14 cellular contexts compared by ENCODE assay signal in the genomic region with DNA sequence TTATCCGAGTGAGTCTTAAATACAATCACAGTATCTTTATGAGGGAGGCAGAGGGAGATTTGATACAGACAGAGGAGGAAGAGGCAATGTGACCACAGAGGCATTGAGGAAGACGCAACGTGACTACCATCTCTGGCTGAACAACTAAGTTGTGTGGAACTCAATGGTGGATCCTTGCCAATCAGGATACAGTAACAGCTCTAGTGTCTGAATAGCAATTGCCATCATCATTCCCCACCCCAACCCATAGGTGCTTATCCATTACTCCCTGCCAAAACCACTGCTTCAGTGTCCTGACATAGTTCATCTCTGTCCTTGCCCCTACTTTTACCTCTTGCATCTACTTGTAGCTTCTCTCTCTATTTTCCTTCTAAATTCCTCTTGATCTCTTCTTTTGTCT. TPM values are rescaled to one million over a fixed set of nuclear protein-coding genes. Genes with fewer than 3 reads are reported as not detected.
DNase-seq lines count a peak whose midpoint lies in the region; TF ChIP-seq lines count a peak whose summit lies in the region.
"Had no signal": no experiment of that assay in that cellular context is flagged by ENCODE, and none has a peak within 500 bp of the region (broad histone marks: within the 10 kb centered on the region; RNA-seq: fewer than 3 reads in every experiment).

No MANE protein-coding gene starts in this region.

- H3K27me3 Mint-ChIP-seq in activated T-helper 1 cell treated with anti-CD3 and anti-CD28 coated beads, Interleukin-12 subunit alpha, Interleukin-12 subunit beta, Interleukin-2, Interleukin-4 antibody, amounts not matched to agents 30 ng/mL and 10 ng/mL and 1 ng/mL, durations not matched to agents 14 hours and 24 hours and 36 hours (ENCODE audit: insufficient read depth), result peaks cover 2% of the 10 kb centered on the region
- H3K27me3 Mint-ChIP-seq: activated CD4-positive, alpha-beta memory T cell treated with anti-CD3 and anti-CD28 coated beads, Interleukin-2, amount 10 ng/mL, durations not matched to agents 7 days and 5 days had no signal

- no peaks in the 10 kb centered on the region for H3K4me1 Mint-ChIP-seq in activated T-helper 1 cell treated with anti-CD3 and anti-CD28 coated beads, Interleukin-12 subunit alpha, Interleukin-12 subunit beta, Interleukin-2, Interleukin-4 antibody, amounts not matched to agents 30 ng/mL and 10 ng/mL and 1 ng/mL, durations not matched to agents 14 hours and 24 hours and 36 hours (ENCODE audit: low read depth)

- H3K4me3 ChIP-seq in choroid plexus epithelial cell (ENCODE audit: low read depth, low read length), result no peak overlapping the region
- H3K4me3 ChIP-seq: esophagus muscularis mucosa, right atrium auricular region had no signal

- intact Hi-C loops in activated T-helper 1 cell treated with anti-CD3 and anti-CD28 coated beads, Interleukin-12 subunit alpha, Interleukin-12 subunit beta, Interleukin-2, Interleukin-4 antibody, amounts not matched to agents 30 ng/mL and 10 ng/mL and 1 ng/mL, durations not matched to agents 14 hours and 24 hours and 36 hours (cut with micrococcal nuclease), result loop anchor here (5.0 kb wide), 1 partner anchor 860 kb away; no protein-coding TSS in a partner anchor

- no peaks in the 10 kb centered on the region for H3K36me3 Mint-ChIP-seq in activated T-helper 1 cell treated with anti-CD3 and anti-CD28 coated beads, Interleukin-12 subunit alpha, Interleukin-12 subunit beta, Interleukin-2, Interleukin-4 antibody, amounts not matched to agents 30 ng/mL and 10 ng/mL and 1 ng/mL, durations not matched to agents 14 hours and 24 hours and 36 hours (ENCODE audit: low read depth)

- DNase-seq in EL (peak; percentile 84), M059J (ENCODE audit: low read depth) (peak; percentile 86), choroid plexus epithelial cell (ENCODE audit: low read depth) (peak; percentile 63), myocyte (ENCODE audit: low read depth) (peak; percentile 66), CD1c-positive myeloid dendritic cell (ENCODE audit: extremely low spot score) (no peak), kidney glomerular epithelial cell (lab: John Stamatoyannopoulos, UW) (no peak)
- no peak for DNase-seq in effector CD4-positive, alpha-beta T cell
- DNase-seq in activated T-helper 1 cell treated with anti-CD3 and anti-CD28 coated beads, Interleukin-12 subunit alpha, Interleukin-12 subunit beta, Interleukin-2, Interleukin-4 antibody, amounts not matched to agents 30 ng/mL and 10 ng/mL and 1 ng/mL, durations not matched to agents 14 hours and 24 hours and 36 hours (ENCODE audit: low spot score), result no peak
- DNase-seq: activated CD4-positive, alpha-beta memory T cell treated with anti-CD3 and anti-CD28 coated beads, Interleukin-2, amount 10 ng/mL, durations not matched to agents 7 days and 5 days; cerebellar nuclear complex; NCI-H2171 treated with DMSO at 0.1 percent for 48 hours; T-helper 1 cell had no signal

- H3K27ac Mint-ChIP-seq in activated T-helper 1 cell treated with anti-CD3 and anti-CD28 coated beads, Interleukin-12 subunit alpha, Interleukin-12 subunit beta, Interleukin-2, Interleukin-4 antibody, amounts not matched to agents 30 ng/mL and 10 ng/mL and 1 ng/mL, durations not matched to agents 14 hours and 24 hours and 36 hours, result no peak overlapping the region
- H3K27ac Mint-ChIP-seq: activated CD4-positive, alpha-beta memory T cell treated with anti-CD3 and anti-CD28 coated beads, Interleukin-2, amount 10 ng/mL, durations not matched to agents 7 days and 5 days had no signal

- H3K9me3 Mint-ChIP-seq in activated T-helper 1 cell treated with anti-CD3 and anti-CD28 coated beads, Interleukin-12 subunit alpha, Interleukin-12 subunit beta, Interleukin-2, Interleukin-4 antibody, amounts not matched to agents 30 ng/mL and 10 ng/mL and 1 ng/mL, durations not matched to agents 14 hours and 24 hours and 36 hours, result no peaks in the 10 kb centered on the region
- H3K9me3 Mint-ChIP-seq: activated CD4-positive, alpha-beta memory T cell treated with anti-CD3 and anti-CD28 coated beads, Interleukin-2, amount 10 ng/mL, durations not matched to agents 7 days and 5 days had no signal

- TF ChIP-seq CTCF in choroid plexus epithelial cell (conservative IDR thresholded peaks at IDR 0.05; ENCODE audit: low read depth, low read length), result no peak

- no peak overlapping the region for H3K4me3 Mint-ChIP-seq in activated T-helper 1 cell treated with anti-CD3 and anti-CD28 coated beads, Interleukin-12 subunit alpha, Interleukin-12 subunit beta, Interleukin-2, Interleukin-4 antibody, amounts not matched to agents 30 ng/mL and 10 ng/mL and 1 ng/mL, durations not matched to agents 14 hours and 24 hours and 36 hours
- H3K4me3 Mint-ChIP-seq: activated CD4-positive, alpha-beta memory T cell treated with anti-CD3 and anti-CD28 coated beads, Interleukin-2, amount 10 ng/mL, durations not matched to agents 7 days and 5 days had no signal

RNA-seq across cellular contexts. Expression of a gene that starts 20.5 kb away (rescaled TPM):
- total RNA-seq in M059J (2014; rRNA removed; shearing (Covaris generic)), result 4.1 and 5.7 TPM in 2 replicates
- 0.16 TPM in 1 of 2 replicates, not detected in the other for total RNA-seq in myocyte
- 1.5 TPM for polyA plus RNA-seq in myocyte (2012)
- total RNA-seq in activated T-helper 1 cell treated with anti-CD3 and anti-CD28 coated beads, Interleukin-12 subunit alpha, Interleukin-12 subunit beta, Interleukin-2, Interleukin-4 antibody, amounts not matched to agents 30 ng/mL and 10 ng/mL and 1 ng/mL, durations not matched to agents 14 hours and 24 hours and 36 hours, result not detected in 2 replicates
- total RNA-seq: activated CD4-positive, alpha-beta memory T cell treated with anti-CD3 and anti-CD28 coated beads, Interleukin-2, amount 10 ng/mL, durations not matched to agents 7 days and 5 days; esophagus muscularis mucosa had no signal

RNA-seq across cellular contexts. Expression of a gene that starts 29.0 kb away (rescaled TPM):
- total RNA-seq in M059J (2014; rRNA removed; shearing (Covaris generic)), result 57.2 and 66.6 TPM in 2 replicates
- 41.7 and 45.9 TPM in 2 replicates for total RNA-seq in myocyte
- polyA plus RNA-seq in myocyte (2012), result 35.5 TPM
- total RNA-seq in activated T-helper 1 cell treated with anti-CD3 and anti-CD28 coated beads, Interleukin-12 subunit alpha, Interleukin-12 subunit beta, Interleukin-2, Interleukin-4 antibody, amounts not matched to agents 30 ng/mL and 10 ng/mL and 1 ng/mL, durations not matched to agents 14 hours and 24 hours and 36 hours, result 78.1 and 78.5 TPM in 2 replicates

Comparison
In these comparisons a context has a peak if more than half of its experiments do, and no peak if none do; other contexts are left out.
1. DNase-seq: peak in EL (single experiment), M059J (single experiment), choroid plexus epithelial cell (single experiment) and myocyte (single experiment); none in effector CD4-positive, alpha-beta T cell (single experiment), CD1c-positive myeloid dendritic cell (single experiment), activated T-helper 1 cell treated with anti-CD3 and anti-CD28 coated beads, Interleukin-12 subunit alpha, Interleukin-12 subunit beta, Interleukin-2, Interleukin-4 antibody, amounts not matched to agents 30 ng/mL and 10 ng/mL and 1 ng/mL, durations not matched to agents 14 hours and 24 hours and 36 hours (single experiment) and kidney glomerular epithelial cell (single experiment).